ENCODE assay signal across 8 cellular contexts in the genomic region with DNA sequence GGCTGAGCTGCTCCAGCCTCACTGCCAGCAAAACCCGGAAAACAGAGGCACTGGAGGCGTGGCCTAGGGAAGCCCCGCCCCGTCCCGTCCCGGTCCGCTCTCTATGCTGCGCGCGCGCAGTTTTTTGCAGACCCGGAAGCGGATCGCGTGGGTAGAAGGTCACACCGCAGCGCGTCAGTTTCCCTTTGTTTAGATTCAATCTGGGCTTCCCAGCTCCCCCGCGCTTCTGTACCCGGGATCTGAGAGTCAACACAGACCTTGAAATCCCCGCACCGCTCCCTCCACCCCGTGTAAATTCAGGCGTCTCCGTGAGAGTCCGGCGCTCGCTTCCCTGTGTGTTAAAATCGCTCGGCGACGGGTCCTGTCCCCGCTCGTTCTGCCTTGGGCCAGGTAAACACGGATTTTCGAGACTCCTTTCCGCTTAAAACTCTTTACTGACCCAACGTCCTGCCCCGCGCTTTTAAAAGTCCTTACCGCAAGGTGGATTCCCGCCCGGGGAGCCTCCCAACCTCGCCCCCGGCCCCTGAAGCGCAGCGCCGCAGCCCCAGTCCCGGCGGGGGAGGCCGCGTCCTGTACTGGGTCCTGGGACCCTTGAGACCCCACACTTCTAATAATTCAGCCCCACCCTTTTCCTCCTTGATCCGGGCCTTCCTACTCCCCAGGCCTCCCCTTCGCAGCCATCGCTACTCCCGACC. TPM values are rescaled to one million over a fixed set of nuclear protein-coding genes. Genes with fewer than 3 reads are reported as not detected.
A peak's percentile ranks its signal among the peaks of the same experiment; 100 is the strongest.
DNase-seq lines count a peak whose midpoint lies in the region; ATAC-seq and TF ChIP-seq lines count a peak whose summit lies in the region.

A gene (plus strand): TSS at position 127 of the 695 bp plus-strand sequence. CDS start 12,930 bp downstream, outside the sequence.

- TF ChIP-seq CTCF in AG09309 (IDR thresholded peaks at IDR 0.05; ENCODE audit: control insufficient read depth, insufficient read depth, low read depth, low read length, missing control alignments) = no peak
- no peak for TF ChIP-seq CTCF in psoas muscle (IDR thresholded peaks at IDR 0.05)
- no peak for TF ChIP-seq CTCF in upper lobe of left lung (IDR thresholded peaks at IDR 0.05)

- H3K9me3 ChIP-seq in psoas muscle (peaks cover 36% of the 10 kb centered on the region), upper lobe of left lung (peaks cover 10 to 54% (median 29%) of the 10 kb centered on the region in 4 donors)

- ATAC-seq in psoas muscle (peak; percentile 99 to 100 (median 100)), upper lobe of left lung (ENCODE audit: low FRiP score in 2 of 2) (peak; percentile 95 to 98)

- intact Hi-C loops in psoas muscle (cut with DNase I) = no loop called here

- TF ChIP-seq POLR2A in upper lobe of left lung (IDR thresholded peaks at IDR 0.05) = peak in 3 of 4 donors; percentile 45 to 72 (median 69)

- H3K27ac ChIP-seq in psoas muscle (peak within 1 kb of the TSS; percentile 75), upper lobe of left lung (peak within 1 kb of the TSS; percentile 75 to 93 (median 88))

- H3K4me3 ChIP-seq in AG09309 (ENCODE audit: control insufficient read depth, low read depth, low read length) (peak within 1 kb of the TSS; percentile 71), psoas muscle (peak within 1 kb of the TSS; percentile 77), upper lobe of left lung (peak within 1 kb of the TSS; percentile 63 to 76 (median 67))

- H3K27me3 ChIP-seq in psoas muscle (ENCODE audit: insufficient read depth in 3 of 3, low read length in 2 of 3) (no peaks in the 10 kb centered on the region), upper lobe of left lung (no peaks in the 10 kb centered on the region)

- H3K36me3 ChIP-seq in psoas muscle (ENCODE audit: insufficient read depth in 1 of 2, low read depth in 1 of 2) (peaks cover 0 to 6% of the 10 kb centered on the region in 2 donors), upper lobe of left lung (no peaks in the 10 kb centered on the region)

- peak; percentile 28 for DNase-seq in AG09309 (ENCODE audit: low read depth)
- peak; percentile 27 for DNase-seq in GM19240 (ENCODE audit: insufficient read length, low spot score)
- peak; percentile 86 for DNase-seq in MV-4-11 (lab: John Stamatoyannopoulos, UW)
- DNase-seq in T-helper 2 cell = peak; percentile 68 to 88 (median 73)
- peak; percentile 36 to 93 (median 84) for DNase-seq in anterior cingulate cortex (lab: John Stamatoyannopoulos, UW)
- DNase-seq in hepatic stellate cell (ENCODE audit: low spot score) = peak; percentile 85
- peak; percentile 89 to 92 for DNase-seq in psoas muscle
- DNase-seq in upper lobe of left lung = peak; percentile 81 to 96

- H3K4me1 ChIP-seq in psoas muscle (no peaks in the 10 kb centered on the region), upper lobe of left lung (peaks cover 6 to 9% (median 8%) of the 10 kb centered on the region in 4 donors)

- TF ChIP-seq EP300 in upper lobe of left lung (IDR thresholded peaks at IDR 0.05) = peak in 1 of 4 donors; percentile 53

- WGBS in psoas muscle, 3 donors = 0 to 1% (median 0%) methylated on average over 57 of the region's 57 CpGs
- 1 to 4% methylated on average over 42 to 50 of the region's 57 CpGs for WGBS in upper lobe of left lung, 2 donors

RNA-seq across cellular contexts. Expression of the gene that starts here (rescaled TPM):
- 1 to 10 TPM in 2 of 4 donors, under 1 TPM in 2; 0.06 to 3.7 (median 1.1) TPM for total RNA-seq in psoas muscle
- polyA plus RNA-seq in psoas muscle = under 1 TPM; 0.10 to 0.62 (median 0.47) TPM
- total RNA-seq in upper lobe of left lung = 1 to 10 TPM; 1.7 to 5.3 (median 2.7) TPM

Comparison
In these comparisons a context has a peak if more than half of its experiments do, and no peak if none do; other contexts are left out.
1. Peak in every context shown above with its lines: DNase-seq, ATAC-seq, H3K4me3 ChIP-seq and H3K27ac ChIP-seq.
2. DNase-seq: peak in every context shown above with its lines; median percentile 90 in psoas muscle; 88 in upper lobe of left lung; 86 in MV-4-11; 85 in hepatic stellate cell; 84 in anterior cingulate cortex; 73 in T-helper 2 cell; 28 in AG09309; 27 in GM19240.